14 cellular contexts compared by ENCODE assay signal in genomic region chr17:40555296-40556190, GRCh38. TPM values are rescaled to one million over a fixed set of nuclear protein-coding genes. Genes with fewer than 3 reads are reported as not detected.
DNase-seq lines count a peak whose midpoint lies in the region; FAIRE-seq and TF ChIP-seq lines count a peak whose summit lies in the region.
"Had no signal": no experiment of that assay in that cellular context is flagged by ENCODE, and none has a peak within 500 bp of the region (broad histone marks: within the 10 kb centered on the region; RNA-seq: fewer than 3 reads in every experiment).

No MANE protein-coding gene starts in this region.

- no peak overlapping the region for H3K56ac ChIP-seq in H1 (replicated peaks; ENCODE audit: insufficient read length, low read depth, low read length)

- H3K9me3 ChIP-seq in KOPT-K1 (ENCODE audit: insufficient read depth, low read length, poor library complexity, severe bottlenecking) (no peaks in the 10 kb centered on the region), H1 (ENCODE audit: insufficient read depth in 2 of 2, low read depth in 1 of 2, low read length in 1 of 2) (no peaks in the 10 kb centered on the region), smooth muscle cell (replicated peaks; ENCODE audit: low read depth) (no peaks in the 10 kb centered on the region)

- H3K4me1 ChIP-seq in H1 (replicated peaks in 1 of 4; ENCODE audit: control insufficient read depth in 3 of 4, insufficient read depth in 4 of 4, low read length in 3 of 4) = peaks cover 0 to 5% (median 2%) of the 10 kb centered on the region in 4 experiments; a peak in 3 of 7 replicates
- H3K4me1 ChIP-seq in smooth muscle cell (ENCODE audit: low read depth) = peaks cover 7% of the 10 kb centered on the region

- H4K91ac ChIP-seq in H1 (replicated peaks; ENCODE audit: insufficient read length, low read length) = no peak overlapping the region

- no peaks in the 10 kb centered on the region for H3F3A ChIP-seq in smooth muscle cell (ENCODE audit: low read depth)

- no peak overlapping the region for H3K14ac ChIP-seq in H1 (ENCODE audit: insufficient read length)

- no peak overlapping the region for H3K9ac ChIP-seq in H1 (replicated peaks in 1 of 4; ENCODE audit: extremely low read depth in 1 of 4, low read depth in 3 of 4, low read length in 3 of 4)
- no peak overlapping the region for H3K9ac ChIP-seq in smooth muscle cell (ENCODE audit: low read depth)

- no peak for TF ChIP-seq POLR2A in H1 (IDR thresholded peaks at IDR 0.05; ENCODE audit: control extremely low read depth in 1 of 2, low read depth in 2 of 2, low read length in 2 of 2)

- H3K27me3 ChIP-seq in H1 (replicated peaks in 1 of 4; ENCODE audit: control insufficient read depth in 3 of 4, extremely low read depth in 1 of 4, insufficient read depth in 3 of 4, low read length in 3 of 4) (no peaks in the 10 kb centered on the region; a peak in 1 of 7 replicates), smooth muscle cell (ENCODE audit: low read depth) (no peaks in the 10 kb centered on the region)

- no peak overlapping the region for H2AK5ac ChIP-seq in H1 (ENCODE audit: low read depth, low read length)

- POLR2A ChIA-PET in H1 (lab: Charles Lee; ENCODE audit: partially characterized antibody) = interaction anchor here (1.5 to 1.6 kb wide), 2 partner anchors 8 to 10 kb away, joined by 3 to 5 read pairs; no protein-coding TSS in a partner anchor

- no peak overlapping the region for H3K18ac ChIP-seq in H1 (ENCODE audit: extremely low read depth, low read length)

- no peak overlapping the region for H3K23ac ChIP-seq in H1 (ENCODE audit: insufficient read length)

- no peak overlapping the region for H4K5ac ChIP-seq in H1 (ENCODE audit: insufficient read length, low read depth, low read length)

- no peak overlapping the region for H4K8ac ChIP-seq in H1 (ENCODE audit: extremely low read depth, insufficient read depth, low read length)

- DNase-seq in D341Med (ENCODE audit: low spot score) (peak; percentile 15), H1 (ENCODE audit: low read depth in 1 of 2, low spot score in 2 of 2) (no peak), smooth muscle cell (lab: John Stamatoyannopoulos, UW; ENCODE audit: unreplicated experiment) (no peak), germinal center (ENCODE audit: low spot score) (no peak), NCI-H510A treated with DMSO at 0.1 percent for 48 hours (lab: John Stamatoyannopoulos, UW) (no peak)
- peak; percentile 31 for DNase-seq in stimulated activated CD8-positive, alpha-beta memory T cell treated with anti-CD3 and anti-CD28 coated beads, Interleukin-4, amount 100 ng/mL, for 48 hours
- DNase-seq: DMS53, NCI-H2081 treated with DMSO at 0.1 percent for 48 hours had no signal

- peak overlapping the region; percentile 33; the same call in 1 of the 2 replicates for H2BK12ac ChIP-seq in H1 (ENCODE audit: low read depth, low read length)

- H2AFZ ChIP-seq in H1 (ENCODE audit: low read length) = no peak overlapping the region
- no peak overlapping the region for H2AFZ ChIP-seq in smooth muscle cell (ENCODE audit: low read depth)

- TF ChIP-seq RAD21 in H1 (IDR thresholded peaks at IDR 0.05 in 1 of 2, conservative IDR thresholded peaks at IDR 0.05 in 1 of 2; ENCODE audit: low read depth in 2 of 2, low read length in 2 of 2) = no peak

- H2BK5ac ChIP-seq in H1 (ENCODE audit: low read depth, low read length) = no peak overlapping the region

- H3K4ac ChIP-seq in H1 (replicated peaks; ENCODE audit: insufficient read length, low read depth, low read length) = no peak overlapping the region

- WGBS in H1 (ENCODE audit: extremely low coverage in 1 of 2, insufficient coverage in 1 of 2, insufficient read length in 1 of 2, insufficient replicate concordance in 2 of 2, low coverage in 1 of 2, low lambda C conversion rate in 2 of 2, missing lambda C conversion rate in 1 of 2), 2 experiments = 95% methylated on average over 26 of the region's 26 CpGs; no CpG with 5 or more reads in 1 of the 2 experiments
- 84% methylated on average over 26 of the region's 26 CpGs for WGBS in smooth muscle cell (ENCODE audit: low lambda C conversion rate)

- no peak for TF ChIP-seq EP300 in H1 (IDR thresholded peaks at IDR 0.05; ENCODE audit: borderline replicate concordance in 1 of 2, low read depth in 2 of 2, low read length in 2 of 2)

- no peak overlapping the region for H2BK20ac ChIP-seq in H1 (ENCODE audit: low read length)

- H3K4me2 ChIP-seq in H1 (ENCODE audit: insufficient read depth in 1 of 2, low read depth in 2 of 2, low read length in 2 of 2) = no peak overlapping the region
- H3K4me2 ChIP-seq in smooth muscle cell = no peak overlapping the region

- H3K79me2 ChIP-seq in H1 (ENCODE audit: control insufficient read depth in 1 of 2, insufficient read depth in 2 of 2, low read length in 2 of 2) = no peaks in the 10 kb centered on the region
- H3K79me2 ChIP-seq in smooth muscle cell (ENCODE audit: low read depth) = no peaks in the 10 kb centered on the region

- H4K20me1 ChIP-seq in H1 (replicated peaks in 1 of 2; ENCODE audit: control insufficient read depth in 1 of 2, insufficient read depth in 2 of 2, low read length in 2 of 2) (no peaks in the 10 kb centered on the region), smooth muscle cell (ENCODE audit: low read depth) (no peaks in the 10 kb centered on the region)

- H3K27ac ChIP-seq in KOPT-K1 (ENCODE audit: low read depth, low read length, poor library complexity, severe bottlenecking) = peak overlapping the region; percentile 96
- no peak overlapping the region for H3K27ac ChIP-seq in H1 (ENCODE audit: low read depth, low read length)
- no peak overlapping the region for H3K27ac ChIP-seq in smooth muscle cell (ENCODE audit: low read depth)

- no peaks in the 10 kb centered on the region for H3K23me2 ChIP-seq in H1 (ENCODE audit: low read depth, low read length)

- H2BK120ac ChIP-seq in H1 (replicated peaks; ENCODE audit: low read depth, low read length) = no peak overlapping the region

- H3K79me1 ChIP-seq in H1 (ENCODE audit: low read depth, low read length) = no peaks in the 10 kb centered on the region

- TF ChIP-seq CTCF in H1 (IDR thresholded peaks at IDR 0.05; ENCODE audit: control extremely low read depth in 1 of 3, insufficient read depth in 1 of 3, low read depth in 1 of 3, low read length in 3 of 3) = no peak
- TF ChIP-seq CTCF in smooth muscle cell (IDR thresholded peaks at IDR 0.05; ENCODE audit: borderline replicate concordance, insufficient read depth, poor library complexity, severe bottlenecking) = no peak

- H2BK15ac ChIP-seq in H1 (ENCODE audit: low read length) = 0 out of 2 replicates have a peak overlapping the region, but pooled peaks have one; percentile 41

- H3K36me3 ChIP-seq in KOPT-K1 (ENCODE audit: insufficient read depth, low read length) = no peaks in the 10 kb centered on the region
- H3K36me3 ChIP-seq in H1 (ENCODE audit: control insufficient read depth in 2 of 4, insufficient read depth in 4 of 4, low read length in 3 of 4) = no peaks in the 10 kb centered on the region
- no peaks in the 10 kb centered on the region for H3K36me3 ChIP-seq in smooth muscle cell (ENCODE audit: low read depth)

- H3K4me3 ChIP-seq in H1 (ENCODE audit: extremely low read depth in 1 of 4, insufficient read depth in 2 of 4, low read depth in 3 of 4, low read length in 4 of 4) (no peak overlapping the region), smooth muscle cell (no peak overlapping the region)
- H3K4me3 ChIP-seq: K562 had no signal

- CTCF ChIA-PET in H1 (lab: Charles Lee; ENCODE audit: partially characterized antibody) = interaction anchor here (0.7 to 9.1 kb wide), 19 partner anchors 13 to 252 kb away, joined by 3 to 80 read pairs (median 4); no protein-coding TSS in a partner anchor

- FAIRE-seq in H1 (lab: Jason Lieb, UNC) = no peak
- FAIRE-seq: RCC 7860 had no signal

TF ChIP-seq in H1, 55 proteins besides CTCF, POLR2A, EP300 and RAD21:
- no peak for TF ChIP-seq JUND (IDR thresholded peaks at IDR 0.05; ENCODE audit: low read length)
- TF ChIP-seq NANOG (IDR thresholded peaks at IDR 0.05; ENCODE audit: insufficient read depth, low read depth, low read length, poor library complexity, severe bottlenecking) = no peak
- no peak for TF ChIP-seq E2F6 (IDR thresholded peaks at IDR 0.05)
- TF ChIP-seq EGR1 (IDR thresholded peaks at IDR 0.05; ENCODE audit: borderline replicate concordance, low read depth, low read length) = no peak

RNA-seq across cellular contexts. Expression of gene CCR7, which starts 9.7 kb away (rescaled TPM):
- total RNA-seq in H1 (2021; fragmentation: NEBNext Ultra II Directional; extraction: Animal tissue kit (Norgen Biotek cat#: 25700)) = 0.17 TPM in 1 of 2 replicates, not detected in the other
- polyA plus RNA-seq in H1 (2011; rRNA removed) = 0.12 and 0.28 TPM in 2 replicates
- polyA plus RNA-seq in H1 (2011; cell fraction: cytosol; rRNA removed) = 0.16 TPM
- 0.27 TPM for polyA plus RNA-seq in H1 (2011; cell fraction: nucleus; rRNA removed)
- polyA plus RNA-seq in H1 (2012, experiment 1 of 2) = 0.11 to 0.33 TPM in 2 of 4 replicates, not detected in the others
- polyA plus RNA-seq in H1 (2012, experiment 2 of 2) = 0.14 TPM
- polyA plus RNA-seq in H1 (2013, experiment 1 of 2) = 0.30 TPM
- polyA plus RNA-seq in H1 (2013, experiment 2 of 2) = 0.24 TPM
- not detected in 2 replicates for polyA minus RNA-seq in H1 (2011; rRNA and poly(A)+ RNA removed)
- polyA minus RNA-seq in H1 (2011; cell fraction: cytosol; rRNA and poly(A)+ RNA removed) = not detected
- not detected for polyA minus RNA-seq in H1 (2011; cell fraction: nucleus; rRNA and poly(A)+ RNA removed)
- not detected in 2 replicates for total RNA-seq in smooth muscle cell
- polyA plus RNA-seq in smooth muscle cell = not detected in 2 replicates
- total RNA-seq: epithelial cell of proximal tubule, kidney epithelial cell, pulmonary artery endothelial cell had no signal

RNA-seq across cellular contexts. Expression of gene TNS4, which starts 54.1 kb away (rescaled TPM):
- total RNA-seq in H1 (2021; fragmentation: NEBNext Ultra II Directional; extraction: Animal tissue kit (Norgen Biotek cat#: 25700)) = 0.20 and 0.80 TPM in 2 replicates
- polyA plus RNA-seq in H1 (2011; rRNA removed) = 0.21 and 0.39 TPM in 2 replicates
- polyA plus RNA-seq in H1 (2011; cell fraction: cytosol; rRNA removed) = 0.49 TPM
- 0.54 TPM for polyA plus RNA-seq in H1 (2011; cell fraction: nucleus; rRNA removed)
- 0.21 to 0.76 TPM (median 0.30 TPM) in 4 replicates for polyA plus RNA-seq in H1 (2012, experiment 1 of 2)
- polyA plus RNA-seq in H1 (2012, experiment 2 of 2) = 0.10 TPM
- 0.39 TPM for polyA plus RNA-seq in H1 (2013, experiment 1 of 2)
- polyA plus RNA-seq in H1 (2013, experiment 2 of 2) = 0.63 TPM
- polyA minus RNA-seq in H1 (2011; rRNA and poly(A)+ RNA removed) = 0.60 and 0.66 TPM in 2 replicates
- polyA minus RNA-seq in H1 (2011; cell fraction: cytosol; rRNA and poly(A)+ RNA removed) = not detected
- 0.90 TPM for polyA minus RNA-seq in H1 (2011; cell fraction: nucleus; rRNA and poly(A)+ RNA removed)
- total RNA-seq in smooth muscle cell = 0.63 and 1.2 TPM in 2 replicates
- polyA plus RNA-seq in smooth muscle cell = 0.13 and 3.3 TPM in 2 replicates
- total RNA-seq: epithelial cell of proximal tubule, kidney epithelial cell, pulmonary artery endothelial cell had no signal

Comparison
In these comparisons a context has a peak if more than half of its experiments do, and no peak if none do; other contexts are left out.
1. DNase-seq: peak in D341Med (single experiment) and stimulated activated CD8-positive, alpha-beta memory T cell treated with anti-CD3 and anti-CD28 coated beads, Interleukin-4, amount 100 ng/mL, for 48 hours (single experiment); none in H1 (0 of 2), smooth muscle cell (single experiment), germinal center (single experiment) and NCI-H510A treated with DMSO at 0.1 percent for 48 hours (single experiment).